Comparison of ENCODE assay signal across 14 cellular contexts in genomic region chr3:156749244-156749643, GRCh38.
DNase-seq lines count a peak whose midpoint lies in the region; ATAC-seq and TF ChIP-seq lines count a peak whose summit lies in the region.
"Had no signal": no experiment of that assay in that cellular context is flagged by ENCODE, and none has a peak within 500 bp of the region (broad histone marks: within the 10 kb centered on the region; RNA-seq: fewer than 3 reads in every experiment).

No MANE protein-coding gene starts in this region.

- no peak overlapping the region for H3K27ac Mint-ChIP-seq in activated CD8-positive, alpha-beta T cell treated with anti-CD3 and anti-CD28 coated beads for 36 hours
- H3K27ac Mint-ChIP-seq: IgD-negative memory B cell, T-helper 17 cell had no signal

- H3K36me3 ChIP-seq in SK-N-MC (ENCODE audit: insufficient read depth, low read length) (no peaks in the 10 kb centered on the region), mesenchymal stem cell (ENCODE audit: control insufficient read depth in 1 of 2, insufficient read depth in 2 of 2, low read depth in 1 of 2, low read length in 2 of 2) (peaks cover 0 to 9% of the 10 kb centered on the region in 2 experiments)

- no peak overlapping the region for H2BK5ac ChIP-seq in mesenchymal stem cell (ENCODE audit: low read depth, low read length, poor library complexity, severe bottlenecking)

- no peak overlapping the region for H2BK120ac ChIP-seq in mesenchymal stem cell (ENCODE audit: low read depth, low read length)

- H4K8ac ChIP-seq in mesenchymal stem cell (ENCODE audit: low read length), result no peak overlapping the region

- peak; percentile 26 for DNase-seq in AG08396 (ENCODE audit: low spot score)
- DNase-seq in HuH-7.5 (ENCODE audit: low spot score), result peak; percentile 55
- DNase-seq in SK-N-MC (ENCODE audit: low read depth, low spot score), result no peak
- no peak for DNase-seq in mesenchymal stem cell
- no peak for DNase-seq in activated CD8-positive, alpha-beta T cell treated with anti-CD3 and anti-CD28 coated beads for 36 hours
- DNase-seq: activated CD4-positive, alpha-beta T cell treated with anti-CD3 and anti-CD28 coated beads for 48 hours; body of pancreas; NCI-H2029; stimulated activated naive CD4-positive, alpha-beta T cell treated with Interleukin-2 at 50 U/mL for 16 hours; T-helper 17 cell had no signal

- peaks cover 9% of the 10 kb centered on the region for H3K4me1 ChIP-seq in mesenchymal stem cell (ENCODE audit: control insufficient read depth, insufficient read depth, low read depth, low read length)
- H3K4me1 ChIP-seq: body of pancreas had no signal

- peak overlapping the region; percentile 40 for H3K9ac ChIP-seq in SK-N-MC (ENCODE audit: insufficient read length)
- H3K9ac ChIP-seq in mesenchymal stem cell (ENCODE audit: low read length), result no peak overlapping the region

- no peak overlapping the region for H3K4ac ChIP-seq in mesenchymal stem cell (ENCODE audit: low read depth in 1 of 2, low read length in 2 of 2)

- H3K4me1 Mint-ChIP-seq in activated CD8-positive, alpha-beta T cell treated with anti-CD3 and anti-CD28 coated beads for 36 hours (ENCODE audit: low read depth), result no peaks in the 10 kb centered on the region
- H3K4me1 Mint-ChIP-seq: T-helper 17 cell had no signal

- H3K79me1 ChIP-seq in mesenchymal stem cell (replicated peaks; ENCODE audit: low read length, poor library complexity, severe bottlenecking), result peaks cover 3% of the 10 kb centered on the region

- peaks cover 3% of the 10 kb centered on the region for H3K9me3 Mint-ChIP-seq in activated CD8-positive, alpha-beta T cell treated with anti-CD3 and anti-CD28 coated beads for 36 hours

- intact Hi-C loops in activated CD8-positive, alpha-beta T cell treated with anti-CD3 and anti-CD28 coated beads for 36 hours (cut with micrococcal nuclease), result no loop called here

- POLR2A ChIA-PET in activated CD8-positive, alpha-beta T cell treated with anti-CD3 and anti-CD28 coated beads for 36 hours (lab: Charles Lee), result no interaction called here

- no peak overlapping the region for H4K91ac ChIP-seq in mesenchymal stem cell (ENCODE audit: low read length)

- H3K18ac ChIP-seq in mesenchymal stem cell (ENCODE audit: low read depth in 1 of 2, low read length in 2 of 2), result no peak overlapping the region

- no peak overlapping the region for H2AFZ ChIP-seq in mesenchymal stem cell (ENCODE audit: low read depth, low read length)

- ATAC-seq in GM19328 (IDR thresholded peaks at IDR 0.05; ENCODE audit: unreplicated experiment), result no peak
- ATAC-seq in GM19455 (IDR thresholded peaks at IDR 0.05; ENCODE audit: unreplicated experiment), result no peak
- no peak for ATAC-seq in HG02763 (IDR thresholded peaks at IDR 0.05; ENCODE audit: unreplicated experiment)
- ATAC-seq in activated CD8-positive, alpha-beta T cell treated with anti-CD3 and anti-CD28 coated beads for 36 hours, result no peak
- ATAC-seq: body of pancreas, T-helper 17 cell had no signal

- 58% methylated on average over 4 of the region's 5 CpGs for WGBS in mesenchymal stem cell

- H3K4me3 Mint-ChIP-seq in activated CD8-positive, alpha-beta T cell treated with anti-CD3 and anti-CD28 coated beads for 36 hours, result no peak overlapping the region
- H3K4me3 Mint-ChIP-seq: IgD-negative memory B cell, T-helper 17 cell had no signal

- peak overlapping the region; percentile 99 for H3K27ac ChIP-seq in SK-N-MC
- peak overlapping the region; percentile 62 for H3K27ac ChIP-seq in mesenchymal stem cell (ENCODE audit: low read length, poor library complexity, severe bottlenecking)
- H3K27ac ChIP-seq: body of pancreas had no signal

- H3K4me2 ChIP-seq in mesenchymal stem cell (ENCODE audit: low read length, poor library complexity, severe bottlenecking), result no peak overlapping the region

- CTCF ChIA-PET in activated CD8-positive, alpha-beta T cell treated with anti-CD3 and anti-CD28 coated beads for 36 hours (lab: Charles Lee), result no interaction called here

- H3K27me3 Mint-ChIP-seq in activated CD8-positive, alpha-beta T cell treated with anti-CD3 and anti-CD28 coated beads for 36 hours, result peaks cover 11% of the 10 kb centered on the region
- H3K27me3 Mint-ChIP-seq: IgD-negative memory B cell had no signal

- H3K4me3 ChIP-seq in SK-N-MC (no peak overlapping the region), mesenchymal stem cell (ENCODE audit: insufficient read depth in 1 of 2, low read depth in 1 of 2, low read length in 2 of 2) (no peak overlapping the region)
- H3K4me3 ChIP-seq: body of pancreas had no signal

- H3K14ac ChIP-seq in mesenchymal stem cell (ENCODE audit: low read length in 2 of 2), result no peak overlapping the region

- H3K36me3 Mint-ChIP-seq in activated CD8-positive, alpha-beta T cell treated with anti-CD3 and anti-CD28 coated beads for 36 hours (ENCODE audit: low read depth), result no peaks in the 10 kb centered on the region

- H2BK15ac ChIP-seq in mesenchymal stem cell (ENCODE audit: low read depth, poor library complexity, severe bottlenecking), result no peak overlapping the region

- H3K23ac ChIP-seq in mesenchymal stem cell (ENCODE audit: low read length in 2 of 2), result no peak overlapping the region

- no peaks in the 10 kb centered on the region for H3K27me3 ChIP-seq in mesenchymal stem cell (ENCODE audit: control insufficient read depth in 1 of 2, insufficient read depth in 1 of 2, low read length in 2 of 2)
- H3K27me3 ChIP-seq: body of pancreas had no signal

- H2BK12ac ChIP-seq in mesenchymal stem cell (ENCODE audit: low read length in 2 of 2), result no peak overlapping the region

- H3K9me3 ChIP-seq in SK-N-MC (ENCODE audit: low read depth, low read length), result no peaks in the 10 kb centered on the region
- peaks cover 18% of the 10 kb centered on the region for H3K9me3 ChIP-seq in mesenchymal stem cell (ENCODE audit: control insufficient read depth, low read length)
- H3K9me3 ChIP-seq: body of pancreas had no signal

- TF ChIP-seq CTCF in activated CD8-positive, alpha-beta T cell treated with anti-CD3 and anti-CD28 coated beads for 36 hours (IDR thresholded peaks at IDR 0.05), result no peak

- H2AK5ac ChIP-seq in mesenchymal stem cell (ENCODE audit: low read length, severe bottlenecking), result no peak overlapping the region

Comparison
In these comparisons a context has a peak if more than half of its experiments do, and no peak if none do; other contexts are left out.
1. DNase-seq: peak in AG08396 (single experiment) and HuH-7.5 (single experiment); none in SK-N-MC (single experiment), mesenchymal stem cell (single experiment) and activated CD8-positive, alpha-beta T cell treated with anti-CD3 and anti-CD28 coated beads for 36 hours (single experiment).